In the genomic region with DNA sequence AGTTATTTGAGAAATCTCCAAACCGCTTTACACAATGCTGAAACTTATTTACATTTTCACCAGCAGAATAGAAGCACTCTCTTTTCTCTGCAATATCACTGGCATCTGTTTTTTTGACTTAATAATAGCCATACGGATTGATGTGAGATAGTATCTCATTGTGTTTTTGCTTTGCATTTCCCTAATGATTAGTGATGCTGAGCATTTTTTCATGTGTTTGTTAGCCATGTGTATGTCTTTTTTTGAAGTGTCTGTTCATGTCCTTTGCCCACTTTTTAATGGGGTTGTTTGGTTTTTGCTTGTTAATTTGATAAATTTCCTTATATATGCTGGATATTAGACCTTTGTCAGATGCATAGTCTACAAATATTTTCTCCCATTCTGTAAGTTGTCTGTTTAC, we compare ENCODE assay signal across 9 cellular contexts.
"Had no signal": no experiment of that assay in that cellular context is flagged by ENCODE, and none has a peak within 500 bp of the region (broad histone marks: within the 10 kb centered on the region; RNA-seq: fewer than 3 reads in every experiment).

No MANE protein-coding gene starts in this region.

- H3K27ac ChIP-seq: GM23248 had no signal

- ATAC-seq: GM23338, HCT116 had no signal

- H3K4me1 ChIP-seq: HAP-1 had no signal

- DNase-seq: GM23248, GOT3, H7, H9, HCEC 1CT, HFFc6 had no signal
